27 cellular contexts compared by ENCODE assay signal in genomic region chrX:69371159-69371558, GRCh38.
"Had no signal": no experiment of that assay in that cellular context is flagged by ENCODE, and none has a peak within 500 bp of the region (broad histone marks: within the 10 kb centered on the region; RNA-seq: fewer than 3 reads in every experiment).

No MANE protein-coding gene starts in this region.

- H3K27ac Mint-ChIP-seq: mesothelial cell of epicardium; naive B cell; natural killer cell; nephron progenitor cell; stimulated activated memory B cell treated with anti-CD40 and anti-IgM and Interleukin-4, amounts not matched to agents 10 μg/mL and 1 μg/mL and 100 μg/mL, for 72 hours; stimulated activated naive CD8-positive, alpha-beta T cell treated with anti-CD3 and anti-CD28 coated beads, Interleukin-15, amount 100 ng/mL, for 72 hours had no signal

- DNase-seq: head of caudate nucleus; hippocampal formation; kidney glomerular epithelial cell; left cardiac atrium; left lung; mesendoderm; naive B cell; natural killer cell; nephron progenitor cell; pancreas; posterior cingulate gyrus; retina; right lobe of liver; stimulated activated CD4-positive, alpha-beta T cell treated with anti-CD3 and anti-CD28 coated beads, Interleukin-1b, Interleukin-23, amount 100 ng/mL, for 48 hours; stimulated activated CD4-positive, alpha-beta T cell treated with anti-CD3 and anti-CD28 coated beads, Interleukin-2, amount 100 ng/mL, for 48 hours; stimulated activated CD4-positive, alpha-beta T cell treated with anti-CD3 and anti-CD28 coated beads, Interleukin-4, amount 100 ng/mL, for 4 hours; stimulated activated CD8-positive, alpha-beta memory T cell treated with anti-CD3 and anti-CD28 coated beads, Interleukin-4, amount 100 ng/mL, for 48 hours; stimulated activated naive CD4-positive, alpha-beta T cell treated with Interleukin-2 at 50 U/mL for 16 hours; stimulated activated naive CD8-positive, alpha-beta T cell treated with anti-CD3 and anti-CD28 coated beads, Interleukin-15, amount 100 ng/mL, for 72 hours; substantia nigra; upper lobe of left lung had no signal

- H3K27ac ChIP-seq: left lung, pancreas, prostate gland, right lobe of liver, tibial nerve, upper lobe of left lung had no signal

- H3K27me3 ChIP-seq: right lobe of liver, tibial nerve, upper lobe of left lung had no signal

- ATAC-seq: left lung; natural killer cell; pancreas; right lobe of liver; stimulated activated memory B cell treated with anti-CD40 and anti-IgM and Interleukin-4, amounts not matched to agents 10 μg/mL and 1 μg/mL and 100 μg/mL, for 72 hours; stimulated activated naive CD8-positive, alpha-beta T cell treated with anti-CD3 and anti-CD28 coated beads, Interleukin-15, amount 100 ng/mL, for 72 hours had no signal

- H3K4me1 Mint-ChIP-seq: mesothelial cell of epicardium; naive B cell; natural killer cell; stimulated activated memory B cell treated with anti-CD40 and anti-IgM and Interleukin-4, amounts not matched to agents 10 μg/mL and 1 μg/mL and 100 μg/mL, for 72 hours; stimulated activated naive CD8-positive, alpha-beta T cell treated with anti-CD3 and anti-CD28 coated beads, Interleukin-15, amount 100 ng/mL, for 72 hours had no signal

- H3K4me3 Mint-ChIP-seq: mesothelial cell of epicardium; natural killer cell; nephron progenitor cell; stimulated activated memory B cell treated with anti-CD40 and anti-IgM and Interleukin-4, amounts not matched to agents 10 μg/mL and 1 μg/mL and 100 μg/mL, for 72 hours; stimulated activated naive CD8-positive, alpha-beta T cell treated with anti-CD3 and anti-CD28 coated beads, Interleukin-15, amount 100 ng/mL, for 72 hours had no signal

- H3K9me3 ChIP-seq: left lung, pancreas, prostate gland, right lobe of liver, upper lobe of left lung had no signal

- H3K4me1 ChIP-seq: left lung, pancreas, prostate gland, right lobe of liver, tibial nerve, upper lobe of left lung had no signal

- H3K4me3 ChIP-seq: left lung, lung, pancreas, prostate gland, right lobe of liver, smooth muscle cell, tibial nerve, upper lobe of left lung had no signal

- H3K36me3 Mint-ChIP-seq: mesothelial cell of epicardium; stimulated activated memory B cell treated with anti-CD40 and anti-IgM and Interleukin-4, amounts not matched to agents 10 μg/mL and 1 μg/mL and 100 μg/mL, for 72 hours had no signal
